ENCODE assay signal across 2 cellular contexts in genomic region chr10:11875499-11876281, GRCh38.
TF ChIP-seq lines count a peak whose summit lies in the region.

No MANE protein-coding gene starts in this region.

TF ChIP-seq in Ishikawa, 13 proteins besides CTCF, POLR2A, EP300 and RAD21:
- TF ChIP-seq TCF12 (IDR thresholded peaks at IDR 0.05; ENCODE audit: low read depth) (peak; percentile 91), CREB1 (IDR thresholded peaks at IDR 0.05; ENCODE audit: low read depth) (no peak), USF1 (IDR thresholded peaks at IDR 0.05) (no peak; the same call in 1 of the 2 replicates), REST (IDR thresholded peaks at IDR 0.05; ENCODE audit: low read depth) (0 out of 2 replicates have a peak, but pooled peaks have one; percentile 28), CEBPB (IDR thresholded peaks at IDR 0.05) (peak; percentile 92), TAF1 (IDR thresholded peaks at IDR 0.05; ENCODE audit: low read depth) (no peak), EGR1 (IDR thresholded peaks at IDR 0.05) (no peak), ZBTB7A (IDR thresholded peaks at IDR 0.05; ENCODE audit: low read depth) (no peak), FOXM1 (IDR thresholded peaks at IDR 0.05; ENCODE audit: borderline replicate concordance, low read depth) (peak; percentile 85), MAX (IDR thresholded peaks at IDR 0.05) (peak; percentile 91), TEAD4 (IDR thresholded peaks at IDR 0.05) (peak; percentile 98), NFIC (IDR thresholded peaks at IDR 0.05) (peak; percentile 89), YY1 (IDR thresholded peaks at IDR 0.05; ENCODE audit: low read depth) (no peak; the same call in 1 of the 2 replicates)

TF ChIP-seq in H1, 55 proteins besides CTCF, POLR2A, EP300 and RAD21:
- TF ChIP-seq MAX (IDR thresholded peaks at IDR 0.05) (0 out of 2 replicates have a peak, but pooled peaks have one; percentile 8), SUZ12 (IDR thresholded peaks at IDR 0.05; ENCODE audit: low read length) (no peak)
